In genomic region chr6:127690092-127690491, GRCh38 we compare ENCODE assay signal across 1 cellular context.
TF ChIP-seq lines count a peak whose summit lies in the region.

No MANE protein-coding gene starts in this region.

TF ChIP-seq in WTC11, 78 proteins besides CTCF, POLR2A, EP300 and RAD21 (continued from another document):
- TF ChIP-seq PRDM15 (CRISPR knock-in tag; IDR thresholded peaks at IDR 0.05) (no peak), SMAD3 (CRISPR knock-in tag; IDR thresholded peaks at IDR 0.05; ENCODE audit: borderline replicate concordance) (no peak), USF2 (CRISPR knock-in tag; IDR thresholded peaks at IDR 0.05) (no peak), STAT6 (CRISPR knock-in tag; conservative IDR thresholded peaks at IDR 0.05; ENCODE audit: low read depth) (no peak), ZNF671 (CRISPR knock-in tag; IDR thresholded peaks at IDR 0.05) (no peak), ESRRA (CRISPR knock-in tag; IDR thresholded peaks at IDR 0.05; ENCODE audit: borderline replicate concordance) (no peak)
